ENCODE assay signal across 8 cellular contexts in genomic region chrX:3815896-3816664, GRCh38.
DNase-seq lines count a peak whose midpoint lies in the region; ATAC-seq and TF ChIP-seq lines count a peak whose summit lies in the region.

No MANE protein-coding gene starts in this region.

- H3K9me3 Mint-ChIP-seq in neural crest cell = no peaks in the 10 kb centered on the region

- no peaks in the 10 kb centered on the region for H3K79me2 ChIP-seq in HCT116 (ENCODE audit: insufficient read depth, low read length)

- H3K27me3 ChIP-seq in HCT116 (ENCODE audit: insufficient read depth, low read length) = no peaks in the 10 kb centered on the region

- peaks cover 14% of the 10 kb centered on the region for H3K36me3 Mint-ChIP-seq in neural crest cell (ENCODE audit: low read depth)

- H4K20me1 ChIP-seq in HCT116 (ENCODE audit: insufficient read depth) = no peaks in the 10 kb centered on the region

- H3K27ac ChIP-seq in HCT116 (ENCODE audit: low read depth, low read length) = peak overlapping the region; percentile 82

- TF ChIP-seq CTCF in HCT116 (IDR thresholded peaks at IDR 0.05 in 2 of 3, conservative IDR thresholded peaks at IDR 0.05 in 1 of 3; ENCODE audit: borderline replicate concordance in 1 of 3, insufficient read depth in 1 of 3, low read depth in 2 of 3, low read length in 2 of 3) (peak in 1 of 3 experiments; percentile 23; a peak in 2 of 6 replicates), fibroblast of mammary gland (conservative IDR thresholded peaks at IDR 0.05; ENCODE audit: control insufficient read depth, insufficient read depth, low read depth, low read length) (peak; percentile 10), neural crest cell (conservative IDR thresholded peaks at IDR 0.05) (peak; percentile 14)

- BruUV-seq in HCT116 (replicated peaks; lab: Mats Ljungman, UMichigan) = no TSS peak

- POLR2A ChIA-PET in HCT116 (lab: Charles Lee) = no interaction called here

- RAD21 ChIA-PET in HCT116 (lab: Charles Lee; ENCODE audit: low non-redundant PET in 1 of 2, low total read pairs in 2 of 2, uncharacterized antibody in 2 of 2, unreplicated experiment in 2 of 2) = no interaction called here

- no peaks in the 10 kb centered on the region for H3K9me2 ChIP-seq in HCT116 (ENCODE audit: insufficient read depth)

- CTCF ChIA-PET in HCT116 (lab: Charles Lee) = no interaction called here

- peaks cover 13% of the 10 kb centered on the region for H3K27me3 Mint-ChIP-seq in neural crest cell (ENCODE audit: low read depth)

- intact Hi-C loops in HCT116 (cut with micrococcal nuclease) = no loop called here

- no peaks in the 10 kb centered on the region; a peak in 1 of 4 replicates for H3K36me3 ChIP-seq in HCT116 (ENCODE audit: control insufficient read depth in 1 of 2, insufficient read depth in 2 of 2, low read length in 2 of 2)

- TF ChIP-seq POLR2A in HCT116 (IDR thresholded peaks at IDR 0.05; ENCODE audit: borderline replicate concordance, extremely low read depth, insufficient read depth, insufficient read length) = no peak

- H3K4me3 ChIP-seq in HCT116 (replicated peaks in 1 of 2; ENCODE audit: low read depth in 1 of 2, low read length in 2 of 2) (peak overlapping the region; percentile 48 to 61), fibroblast of mammary gland (ENCODE audit: control insufficient read depth, low read depth, low read length) (peak overlapping the region; percentile 61)

- DNase-seq in EH (ENCODE audit: low read depth) = peak; percentile 53
- peak; percentile 23 for DNase-seq in HCT116 (ENCODE audit: low read depth, low spot score)
- DNase-seq in NCI-H82 treated with DMSO at 0.1 percent for 48 hours (lab: John Stamatoyannopoulos, UW; ENCODE audit: unreplicated experiment) = peak; percentile 24
- DNase-seq in activated T-cell treated with anti-CD3 and anti-CD28 coated beads, Interleukin-2, amount 50 U/mL, for 48 hours = peak; percentile 76 to 77
- DNase-seq in fibroblast of mammary gland (ENCODE audit: low read depth) = peak; percentile 28
- DNase-seq in neural crest cell (ENCODE audit: low read depth, low spot score) = peak; percentile 51
- peak; percentile 57 for DNase-seq in ureter (ENCODE audit: low spot score)

- no peak overlapping the region for H3K27ac Mint-ChIP-seq in neural crest cell (ENCODE audit: unreplicated experiment)

- peaks cover 24% of the 10 kb centered on the region for H3K4me1 Mint-ChIP-seq in neural crest cell

- no peak overlapping the region for H2AFZ ChIP-seq in HCT116 (ENCODE audit: low read depth, low read length, poor library complexity, severe bottlenecking)

- ATAC-seq in HCT116 = peak; percentile 44
- ATAC-seq in GM18517 (IDR thresholded peaks at IDR 0.05; ENCODE audit: unreplicated experiment) = no peak

- no peaks in the 10 kb centered on the region for H3K9me3 ChIP-seq in HCT116 (ENCODE audit: control insufficient read depth in 1 of 2, insufficient read depth in 1 of 2, low read depth in 1 of 2, low read length in 2 of 2)

- TF ChIP-seq RAD21 in HCT116 (IDR thresholded peaks at IDR 0.05; ENCODE audit: low read depth) = no peak

- peak overlapping the region; percentile 73 for H3K9ac ChIP-seq in HCT116 (ENCODE audit: low read length)

- H3K4me3 Mint-ChIP-seq in neural crest cell = peak overlapping the region; percentile 78

- H3K4me2 ChIP-seq in HCT116 (ENCODE audit: low read length) = peak overlapping the region; percentile 79

- peaks cover 2 to 11% of the 10 kb centered on the region in 2 experiments; a peak in 2 of 4 replicates for H3K4me1 ChIP-seq in HCT116 (ENCODE audit: control insufficient read depth in 1 of 2, insufficient read depth in 2 of 2, low read length in 2 of 2)

TF ChIP-seq in HCT116, 20 proteins besides CTCF, POLR2A, EP300 and RAD21:
- TF ChIP-seq POLR2AphosphoS5 (IDR thresholded peaks at IDR 0.05; ENCODE audit: low read depth, low read length) = peak; percentile 60
- no peak for TF ChIP-seq ZNF274 (IDR thresholded peaks at IDR 0.05; ENCODE audit: low read depth, low read length)
- TF ChIP-seq ZFX (IDR thresholded peaks at IDR 0.05) = peak; percentile 60

Comparison
In these comparisons a context has a peak if more than half of its experiments do, and no peak if none do; other contexts are left out.
1. DNase-seq: peak in every context shown above with its lines; median percentile 76 in activated T-cell treated with anti-CD3 and anti-CD28 coated beads, Interleukin-2, amount 50 U/mL, for 48 hours; 57 in ureter; 53 in EH; 51 in neural crest cell; 28 in fibroblast of mammary gland; 24 in NCI-H82 treated with DMSO at 0.1 percent for 48 hours; 23 in HCT116.